15 cellular contexts compared by ENCODE assay signal in the genomic region with DNA sequence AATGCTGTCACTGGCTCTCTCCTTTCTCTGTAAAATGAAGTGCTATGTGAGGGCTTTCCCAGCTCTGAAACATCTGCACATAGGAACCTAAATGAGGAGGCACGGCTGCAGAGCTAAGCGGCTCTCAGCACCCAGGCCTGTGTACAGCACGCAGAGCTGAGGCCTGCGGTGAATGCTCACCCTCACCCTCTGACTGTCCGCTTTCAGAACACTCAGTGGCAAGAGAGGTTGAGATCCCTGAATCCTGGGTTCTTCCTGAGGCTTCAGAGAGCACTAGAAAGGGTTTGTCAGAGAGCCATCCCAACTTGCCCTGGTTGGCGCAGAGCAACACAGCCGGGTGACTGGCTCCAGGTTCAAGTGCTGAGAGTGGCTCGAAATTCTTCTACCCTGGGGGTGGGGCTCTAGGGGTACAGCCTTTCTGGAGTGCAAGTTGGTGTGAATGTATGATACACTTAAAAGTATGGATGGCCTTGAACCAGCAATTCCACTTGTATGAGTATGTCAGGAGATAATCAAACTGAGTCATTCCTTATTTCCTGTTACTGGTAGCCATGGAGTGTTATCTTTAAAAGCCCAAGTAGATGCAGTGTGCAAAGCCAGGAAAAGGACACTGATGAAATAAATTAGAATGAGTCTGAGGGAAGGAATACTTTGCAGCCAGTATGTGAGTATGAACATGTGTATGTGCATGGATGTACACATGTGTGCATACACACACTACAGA. TPM values are rescaled to one million over a fixed set of nuclear protein-coding genes. Genes with fewer than 3 reads are reported as not detected.
DNase-seq lines count a peak whose midpoint lies in the region; FAIRE-seq and TF ChIP-seq lines count a peak whose summit lies in the region.
"Had no signal": no experiment of that assay in that cellular context is flagged by ENCODE, and none has a peak within 500 bp of the region (broad histone marks: within the 10 kb centered on the region; RNA-seq: fewer than 3 reads in every experiment).

No MANE protein-coding gene starts in this region.

- CTCF ChIA-PET in AG04450 (lab: Charles Lee): no interaction called here

- H3K27ac ChIP-seq in AG04450 (ENCODE audit: low read depth, low read length): peak overlapping the region; percentile 77
- H3K27ac ChIP-seq: colonic mucosa had no signal

- POLR2A ChIA-PET in AG04450 (lab: Yijun Ruan, JAX): no interaction called here

- H3K9me3 ChIP-seq in AG04450 (ENCODE audit: control insufficient read depth, insufficient read depth, low read length): peaks cover 17% of the 10 kb centered on the region
- H3K9me3 ChIP-seq: colonic mucosa had no signal

- TF ChIP-seq CTCF in AG04450 (IDR thresholded peaks at IDR 0.05; ENCODE audit: low read depth, low read length): no peak

- DNase-seq in AG04450 (ENCODE audit: low read depth, low spot score) (peak; percentile 45), HS-27A (ENCODE audit: low read depth) (peak; percentile 72), amniotic stem cell (lab: John Stamatoyannopoulos, UW) (peak; percentile 77), hepatic stellate cell (ENCODE audit: low spot score) (peak; percentile 77), GM12891 (ENCODE audit: insufficient read length, low spot score) (no peak), NCI-H128 (lab: John Stamatoyannopoulos, UW; ENCODE audit: unreplicated experiment) (no peak), NCI-H510A (lab: John Stamatoyannopoulos, UW) (no peak), cerebellum (ENCODE audit: low spot score) (no peak)
- DNase-seq: activated naive CD4-positive, alpha-beta T cell; colonic mucosa; head of caudate nucleus; nucleus accumbens had no signal

- no peaks in the 10 kb centered on the region for H3K27me3 ChIP-seq in AG04450 (ENCODE audit: control insufficient read depth, insufficient read depth, low read length)
- H3K27me3 ChIP-seq: colonic mucosa had no signal

- TF ChIP-seq POLR2A in GM12891 (IDR thresholded peaks at IDR 0.05; ENCODE audit: low read depth, low read length): no peak

- H3K4me3 ChIP-seq in AG04450 (ENCODE audit: low read depth, low read length): no peak overlapping the region
- H3K4me3 ChIP-seq: colonic mucosa had no signal

- no peak for FAIRE-seq in GM12891 (lab: Jason Lieb, UNC)

TF ChIP-seq in GM12891, 5 proteins besides CTCF, POLR2A, EP300 and RAD21:
- TF ChIP-seq TAF1 (IDR thresholded peaks at IDR 0.05; ENCODE audit: low read depth, low read length) (no peak), POU2F2 (IDR thresholded peaks at IDR 0.05; ENCODE audit: low read depth, low read length) (no peak), PAX5 (IDR thresholded peaks at IDR 0.05; ENCODE audit: insufficient read depth, low read length, severe bottlenecking) (no peak), SPI1 (IDR thresholded peaks at IDR 0.05; ENCODE audit: low read depth, low read length) (no peak), POLR2AphosphoS5 (IDR thresholded peaks at IDR 0.05; ENCODE audit: low read depth, low read length) (no peak)

RNA-seq across cellular contexts. Expression of gene CCDC201, which starts 1.7 kb away (rescaled TPM):
- not detected in 2 replicates for polyA plus RNA-seq in AG04450 (2011; rRNA removed)
- polyA minus RNA-seq in AG04450 (2011; rRNA and poly(A)+ RNA removed): not detected in 2 replicates
- polyA plus RNA-seq in GM12891 (2012; ENCODE audit: low read depth, missing spikeins): not detected
- total RNA-seq in cerebellum: not detected
- total RNA-seq: colonic mucosa, lower leg skin had no signal
- polyA plus RNA-seq: CD14-positive monocyte, IgD-negative memory B cell had no signal

RNA-seq across cellular contexts. Expression of gene IGFBP1, which starts 13.7 kb away (rescaled TPM):
- 0.07 TPM in 1 of 2 replicates, not detected in the other for polyA plus RNA-seq in AG04450 (2011; rRNA removed)
- polyA minus RNA-seq in AG04450 (2011; rRNA and poly(A)+ RNA removed): not detected in 2 replicates
- not detected for polyA plus RNA-seq in GM12891 (2012; ENCODE audit: low read depth, missing spikeins)
- 0.54 TPM for total RNA-seq in cerebellum
- total RNA-seq: lower leg skin had no signal
- polyA plus RNA-seq: CD14-positive monocyte, IgD-negative memory B cell had no signal

RNA-seq across cellular contexts. Expression of gene IGFBP3, which starts 46.5 kb away (rescaled TPM):
- 169 and 220 TPM in 2 replicates for polyA plus RNA-seq in AG04450 (2011; rRNA removed)
- 77.4 and 91.0 TPM in 2 replicates for polyA minus RNA-seq in AG04450 (2011; rRNA and poly(A)+ RNA removed)
- polyA plus RNA-seq in GM12891 (2012; ENCODE audit: low read depth, missing spikeins): 0.06 TPM
- 19.4 TPM for total RNA-seq in cerebellum

Comparison
In these comparisons a context has a peak if more than half of its experiments do, and no peak if none do; other contexts are left out.
1. DNase-seq: peak in AG04450 (single experiment), HS-27A (single experiment), amniotic stem cell (single experiment) and hepatic stellate cell (single experiment); none in GM12891 (single experiment), NCI-H128 (single experiment), NCI-H510A (single experiment) and cerebellum (single experiment).